Comparison of ENCODE assay signal across 5 cellular contexts in genomic region chr13:19189368-19189767, GRCh38. TPM values are rescaled to one million over a fixed set of nuclear protein-coding genes. Genes with fewer than 3 reads are reported as not detected.
"Had no signal": no experiment of that assay in that cellular context is flagged by ENCODE, and none has a peak within 500 bp of the region (broad histone marks: within the 10 kb centered on the region; RNA-seq: fewer than 3 reads in every experiment).

No MANE protein-coding gene starts in this region.

RNA-seq across cellular contexts. Expression of gene TUBA3C, which starts 7.7 kb away (rescaled TPM):
- total RNA-seq: LHCN-M2, MCF 10A, OCI-LY7, PC-9, SJCRH30 had no signal
